ENCODE assay signal across 2 cellular contexts in genomic region chr16:4944333-4945281, GRCh38.
TF ChIP-seq lines count a peak whose summit lies in the region.

No MANE protein-coding gene starts in this region.

TF ChIP-seq in HEK293, 187 proteins besides CTCF, POLR2A, EP300 and RAD21 (continued from another document and continues in another):
- TF ChIP-seq ZNF449 (tag by site-specific recombination; IDR thresholded peaks at IDR 0.05) (peak; percentile 81), ZNF785 (tag by site-specific recombination; IDR thresholded peaks at IDR 0.05) (no peak), ZNF549 (tag by site-specific recombination; IDR thresholded peaks at IDR 0.05) (no peak), ZNF362 (tag by site-specific recombination; IDR thresholded peaks at IDR 0.05) (no peak), HIC1 (tag by site-specific recombination; IDR thresholded peaks at IDR 0.05) (peak; percentile 99), ZNF76 (tag by site-specific recombination; IDR thresholded peaks at IDR 0.05; ENCODE audit: borderline replicate concordance, low read depth) (peak; percentile 61; the same call in 1 of the 2 replicates), ZNF664 (tag by site-specific recombination; IDR thresholded peaks at IDR 0.05) (0 out of 2 replicates have a peak, but pooled peaks have one; percentile 11), ZNF792 (tag by site-specific recombination; IDR thresholded peaks at IDR 0.05) (no peak), ZSCAN16 (tag by site-specific recombination; IDR thresholded peaks at IDR 0.05) (no peak), ZNF274 (IDR thresholded peaks at IDR 0.05; ENCODE audit: low read length) (no peak), ZNF274 (tag by site-specific recombination; IDR thresholded peaks at IDR 0.05; ENCODE audit: borderline replicate concordance) (no peak), ZNF146 (tag by site-specific recombination; IDR thresholded peaks at IDR 0.05) (peak; percentile 69), ZNF776 (tag by site-specific recombination; IDR thresholded peaks at IDR 0.05; ENCODE audit: borderline replicate concordance) (no peak), ZNF133 (tag by site-specific recombination; IDR thresholded peaks at IDR 0.05) (no peak), ZFP3 (tag by site-specific recombination; IDR thresholded peaks at IDR 0.05; ENCODE audit: low read depth) (no peak), ZNF529 (tag by site-specific recombination; IDR thresholded peaks at IDR 0.05; ENCODE audit: insufficient replicate concordance) (no peak), ZNF645 (tag by site-specific recombination; IDR thresholded peaks at IDR 0.05) (no peak), ZNF24 (tag by site-specific recombination; IDR thresholded peaks at IDR 0.05) (peak; percentile 98), ZNF654 (tag by site-specific recombination; IDR thresholded peaks at IDR 0.05; ENCODE audit: low read depth) (no peak), ZNF416 (tag by site-specific recombination; IDR thresholded peaks at IDR 0.05) (no peak), ZNF114 (tag by site-specific recombination; IDR thresholded peaks at IDR 0.05) (no peak), ZNF677 (tag by site-specific recombination; IDR thresholded peaks at IDR 0.05) (no peak), EGR2 (tag by site-specific recombination; IDR thresholded peaks at IDR 0.05; ENCODE audit: low read depth) (no peak; the same call in 1 of the 2 replicates), ZXDB (tag by site-specific recombination; IDR thresholded peaks at IDR 0.05) (peak; percentile 92), KLF8 (tag by site-specific recombination; IDR thresholded peaks at IDR 0.05) (peak; percentile 95), ZNF214 (tag by site-specific recombination; IDR thresholded peaks at IDR 0.05; ENCODE audit: borderline replicate concordance) (no peak), ZIC2 (tag by site-specific recombination; IDR thresholded peaks at IDR 0.05) (peak; percentile 92), ZEB2 (tag by site-specific recombination; IDR thresholded peaks at IDR 0.05) (peak; percentile 99)

TF ChIP-seq in HepG2, 621 proteins besides CTCF, POLR2A, EP300 and RAD21 (continued from another document and continues in another):
- TF ChIP-seq HNRNPK (IDR thresholded peaks at IDR 0.05; ENCODE audit: low read depth, low read length, poor library complexity, severe bottlenecking), result no peak
- peak; percentile 20 for TF ChIP-seq ZNF18 (CRISPR knock-in tag; IDR thresholded peaks at IDR 0.05; ENCODE audit: insufficient replicate concordance)
- no peak for TF ChIP-seq RELA (CRISPR knock-in tag; IDR thresholded peaks at IDR 0.05)
- peak; percentile 97; the same call in 1 of the 2 replicates for TF ChIP-seq ZBTB10 (CRISPR knock-in tag; IDR thresholded peaks at IDR 0.05; ENCODE audit: borderline replicate concordance)
- no peak for TF ChIP-seq THAP8 (CRISPR knock-in tag; IDR thresholded peaks at IDR 0.05; ENCODE audit: borderline replicate concordance)
- TF ChIP-seq PHF21A (CRISPR knock-in tag; IDR thresholded peaks at IDR 0.05), result peak; percentile 99
- no peak for TF ChIP-seq ZFP36L1 (CRISPR knock-in tag; IDR thresholded peaks at IDR 0.05)
- no peak for TF ChIP-seq ZNF256 (CRISPR knock-in tag; conservative IDR thresholded peaks at IDR 0.05)
- TF ChIP-seq ZNF589 (CRISPR knock-in tag; conservative IDR thresholded peaks at IDR 0.05), result no peak
- 0 out of 2 replicates have a peak, but pooled peaks have one; percentile 40 for TF ChIP-seq MLXIP (CRISPR knock-in tag; IDR thresholded peaks at IDR 0.05; ENCODE audit: borderline replicate concordance)
- peak; percentile 98 for TF ChIP-seq THRA (CRISPR knock-in tag; IDR thresholded peaks at IDR 0.05; ENCODE audit: borderline replicate concordance)
- no peak for TF ChIP-seq NBN (conservative IDR thresholded peaks at IDR 0.05)
- peak; percentile 79; the same call in 1 of the 2 replicates for TF ChIP-seq GABPB1 (CRISPR knock-in tag; IDR thresholded peaks at IDR 0.05)
- no peak for TF ChIP-seq U2AF1 (optimal IDR thresholded peaks at IDR 0.05; ENCODE audit: low read depth, low read length)
- TF ChIP-seq USF2 (IDR thresholded peaks at IDR 0.05; ENCODE audit: low read depth, low read length), result no peak
- TF ChIP-seq USF2 (CRISPR knock-in tag; IDR thresholded peaks at IDR 0.05; ENCODE audit: borderline replicate concordance), result no peak
- no peak; the same call in 1 of the 2 replicates for TF ChIP-seq RCOR2 (CRISPR knock-in tag; IDR thresholded peaks at IDR 0.05)
- no peak for TF ChIP-seq GPN1 (CRISPR knock-in tag; IDR thresholded peaks at IDR 0.05; ENCODE audit: borderline replicate concordance)
- TF ChIP-seq NFIB (CRISPR knock-in tag; IDR thresholded peaks at IDR 0.05; ENCODE audit: borderline replicate concordance), result no peak
- peak; percentile 68; the same call in 1 of the 2 replicates for TF ChIP-seq ARID4A (CRISPR knock-in tag; IDR thresholded peaks at IDR 0.05; ENCODE audit: borderline replicate concordance)
- TF ChIP-seq DNMT1 (CRISPR knock-in tag; IDR thresholded peaks at IDR 0.05), result no peak
- peak; percentile 45 for TF ChIP-seq SKI (IDR thresholded peaks at IDR 0.05; ENCODE audit: partially characterized antibody)
